ENCODE assay signal across 1 cellular context in genomic region chr1:56297948-56298347, GRCh38.
TF ChIP-seq lines count a peak whose summit lies in the region.

No MANE protein-coding gene starts in this region.

TF ChIP-seq in HepG2, 621 proteins besides CTCF, POLR2A, EP300 and RAD21 (continued from another document):
- no peak for TF ChIP-seq ATF1 (CRISPR knock-in tag; IDR thresholded peaks at IDR 0.05)
- no peak for TF ChIP-seq YEATS4 (CRISPR knock-in tag; IDR thresholded peaks at IDR 0.05; ENCODE audit: borderline replicate concordance)
- TF ChIP-seq HDAC1 (CRISPR knock-in tag; IDR thresholded peaks at IDR 0.05): peak; percentile 28; the same call in 1 of the 2 replicates
- 0 out of 2 replicates have a peak, but pooled peaks have one; percentile 17 for TF ChIP-seq CEBPG (CRISPR knock-in tag; IDR thresholded peaks at IDR 0.05)
- TF ChIP-seq NFRKB (IDR thresholded peaks at IDR 0.05): no peak
- TF ChIP-seq RXRB (CRISPR knock-in tag; IDR thresholded peaks at IDR 0.05; ENCODE audit: borderline replicate concordance): no peak
- peak; percentile 38; the same call in 1 of the 2 replicates for TF ChIP-seq NCOA2 (CRISPR knock-in tag; IDR thresholded peaks at IDR 0.05)
- TF ChIP-seq NR2F2 (IDR thresholded peaks at IDR 0.05; ENCODE audit: borderline replicate concordance, low read depth): 0 out of 2 replicates have a peak, but pooled peaks have one; percentile 36
- TF ChIP-seq TIGD3 (CRISPR knock-in tag; IDR thresholded peaks at IDR 0.05; ENCODE audit: borderline replicate concordance): no peak
- no peak for TF ChIP-seq MED1 (CRISPR knock-in tag; IDR thresholded peaks at IDR 0.05)
- TF ChIP-seq FOXO4 (CRISPR knock-in tag; conservative IDR thresholded peaks at IDR 0.05): no peak
- no peak for TF ChIP-seq ZNF160 (CRISPR knock-in tag; IDR thresholded peaks at IDR 0.05)
- no peak for TF ChIP-seq STAG1 (CRISPR knock-in tag; IDR thresholded peaks at IDR 0.05)
- no peak for TF ChIP-seq HOXA7 (CRISPR knock-in tag; IDR thresholded peaks at IDR 0.05)
- peak; percentile 66 for TF ChIP-seq FOXP4 (CRISPR knock-in tag; IDR thresholded peaks at IDR 0.05)
- no peak for TF ChIP-seq ZNF850 (CRISPR knock-in tag; conservative IDR thresholded peaks at IDR 0.05)
- TF ChIP-seq NFKBIZ (CRISPR knock-in tag; IDR thresholded peaks at IDR 0.05): no peak
- TF ChIP-seq SALL1 (CRISPR knock-in tag; IDR thresholded peaks at IDR 0.05): peak; percentile 22; the same call in 1 of the 2 replicates
- no peak for TF ChIP-seq HOMEZ (CRISPR knock-in tag; IDR thresholded peaks at IDR 0.05; ENCODE audit: low read depth)
- TF ChIP-seq ZNF720 (CRISPR knock-in tag; IDR thresholded peaks at IDR 0.05): no peak
- no peak for TF ChIP-seq ATF4 (CRISPR knock-in tag; IDR thresholded peaks at IDR 0.05)
- peak; percentile 70 for TF ChIP-seq PAXIP1 (CRISPR knock-in tag; conservative IDR thresholded peaks at IDR 0.05)
- TF ChIP-seq ISL2 (CRISPR knock-in tag; IDR thresholded peaks at IDR 0.05): peak; percentile 73
- TF ChIP-seq ZNF484 (CRISPR knock-in tag; IDR thresholded peaks at IDR 0.05; ENCODE audit: borderline replicate concordance, low read depth): no peak
- 0 out of 2 replicates have a peak, but pooled peaks have one; percentile 32 for TF ChIP-seq PHF21A (CRISPR knock-in tag; IDR thresholded peaks at IDR 0.05)
- TF ChIP-seq ZNF350 (CRISPR knock-in tag; IDR thresholded peaks at IDR 0.05; ENCODE audit: borderline replicate concordance, low read depth): no peak
- TF ChIP-seq HNRNPL (IDR thresholded peaks at IDR 0.05; ENCODE audit: low read depth, low read length): no peak
- peak; percentile 43; the same call in 1 of the 2 replicates for TF ChIP-seq PITX1 (CRISPR knock-in tag; IDR thresholded peaks at IDR 0.05)
- TF ChIP-seq U2AF1 (optimal IDR thresholded peaks at IDR 0.05; ENCODE audit: low read depth, low read length): no peak
- TF ChIP-seq ZNF772 (CRISPR knock-in tag; IDR thresholded peaks at IDR 0.05): no peak
- no peak for TF ChIP-seq ZNF576 (CRISPR knock-in tag; IDR thresholded peaks at IDR 0.05)
- peak; percentile 78 for TF ChIP-seq HNF4G (IDR thresholded peaks at IDR 0.05; ENCODE audit: borderline replicate concordance, low read depth, low read length)
- no peak for TF ChIP-seq HNF4G (CRISPR knock-in tag; IDR thresholded peaks at IDR 0.05; ENCODE audit: borderline replicate concordance, low read depth)
- TF ChIP-seq THAP11 (CRISPR knock-in tag; IDR thresholded peaks at IDR 0.05): no peak
- peak; percentile 52; the same call in 1 of the 2 replicates for TF ChIP-seq ZNF609 (CRISPR knock-in tag; IDR thresholded peaks at IDR 0.05; ENCODE audit: borderline replicate concordance)
- no peak for TF ChIP-seq GATAD1 (CRISPR knock-in tag; IDR thresholded peaks at IDR 0.05)
- TF ChIP-seq NFE2 (CRISPR knock-in tag; IDR thresholded peaks at IDR 0.05): no peak
- TF ChIP-seq ZKSCAN1 (IDR thresholded peaks at IDR 0.05; ENCODE audit: low read length): no peak
- TF ChIP-seq NCOA1 (CRISPR knock-in tag; IDR thresholded peaks at IDR 0.05): no peak
- TF ChIP-seq GATAD2A (CRISPR knock-in tag; IDR thresholded peaks at IDR 0.05): peak; percentile 19; the same call in 1 of the 2 replicates
- no peak for TF ChIP-seq CREB1 (IDR thresholded peaks at IDR 0.05)
- peak; percentile 32; the same call in 1 of the 2 replicates for TF ChIP-seq CREB1 (CRISPR knock-in tag; IDR thresholded peaks at IDR 0.05)
- TF ChIP-seq RBFOX2 (IDR thresholded peaks at IDR 0.05; ENCODE audit: low read depth, low read length): no peak
- TF ChIP-seq ZNF12 (CRISPR knock-in tag; IDR thresholded peaks at IDR 0.05): no peak
- TF ChIP-seq FOXP1 (IDR thresholded peaks at IDR 0.05): no peak
- peak; percentile 29; the same call in 1 of the 2 replicates for TF ChIP-seq FOXP1 (CRISPR knock-in tag; IDR thresholded peaks at IDR 0.05)
- 0 out of 2 replicates have a peak, but pooled peaks have one; percentile 16 for TF ChIP-seq SAP130 (CRISPR knock-in tag; IDR thresholded peaks at IDR 0.05; ENCODE audit: low read depth)
- TF ChIP-seq ZNF230 (CRISPR knock-in tag; IDR thresholded peaks at IDR 0.05): no peak
- TF ChIP-seq ZSCAN22 (CRISPR knock-in tag; IDR thresholded peaks at IDR 0.05): no peak
- TF ChIP-seq KDM1A (CRISPR knock-in tag; IDR thresholded peaks at IDR 0.05): no peak
